2 cellular contexts compared by ENCODE assay signal in genomic region chr11:75386912-75387311, GRCh38.
TF ChIP-seq lines count a peak whose summit lies in the region.

No MANE protein-coding gene starts in this region.

TF ChIP-seq in HepG2, 621 proteins besides CTCF, POLR2A, EP300 and RAD21:
- TF ChIP-seq TEAD3 (CRISPR knock-in tag; optimal IDR thresholded peaks at IDR 0.05; ENCODE audit: borderline replicate concordance), result peak; percentile 57
- TF ChIP-seq ZXDC (CRISPR knock-in tag; IDR thresholded peaks at IDR 0.05), result no peak
TF ChIP-seq in HepG2: peak in this region for 1.

TF ChIP-seq in HEK293T, 16 proteins besides CTCF, POLR2A, EP300 and RAD21:
- TF ChIP-seq PKNOX1 (IDR thresholded peaks at IDR 0.05) (no peak), FOXA1 (IDR thresholded peaks at IDR 0.05) (no peak), BHLHE40 (IDR thresholded peaks at IDR 0.05; ENCODE audit: borderline replicate concordance) (no peak), ARNT (IDR thresholded peaks at IDR 0.05) (no peak), SP1 (IDR thresholded peaks at IDR 0.05) (no peak), FOXK2 (IDR thresholded peaks at IDR 0.05) (no peak), NFRKB (IDR thresholded peaks at IDR 0.05) (no peak), SUZ12 (IDR thresholded peaks at IDR 0.05) (no peak), ZNF384 (IDR thresholded peaks at IDR 0.05) (no peak), CTBP1 (IDR thresholded peaks at IDR 0.05; ENCODE audit: borderline replicate concordance) (no peak), L3MBTL2 (conservative IDR thresholded peaks at IDR 0.05) (no peak), FOXM1 (IDR thresholded peaks at IDR 0.05; ENCODE audit: borderline replicate concordance) (no peak), TARDBP (IDR thresholded peaks at IDR 0.05) (no peak), ELF4 (IDR thresholded peaks at IDR 0.05) (no peak), HDGF (IDR thresholded peaks at IDR 0.05; ENCODE audit: borderline replicate concordance) (no peak), LEF1 (IDR thresholded peaks at IDR 0.05; ENCODE audit: borderline replicate concordance) (no peak)
